In genomic region chr7:102292813-102293798, GRCh38 we compare ENCODE assay signal across 19 cellular contexts. TPM values are rescaled to one million over a fixed set of nuclear protein-coding genes. Genes with fewer than 3 reads are reported as not detected.
DNase-seq lines count a peak whose midpoint lies in the region; ATAC-seq and TF ChIP-seq lines count a peak whose summit lies in the region.
"Had no signal": no experiment of that assay in that cellular context is flagged by ENCODE, and none has a peak within 500 bp of the region (broad histone marks: within the 10 kb centered on the region; RNA-seq: fewer than 3 reads in every experiment).

No MANE protein-coding gene starts in this region.

- no peak for TF ChIP-seq POLR2A in HCT116 (IDR thresholded peaks at IDR 0.05; ENCODE audit: borderline replicate concordance, extremely low read depth, insufficient read depth, insufficient read length)

- intact Hi-C loops in A673 (cut with micrococcal nuclease; ENCODE audit: unreplicated experiment) (no loop called here), HCT116 (cut with micrococcal nuclease) (no loop called here)

- no peaks in the 10 kb centered on the region for H3K9me3 ChIP-seq in A673 (ENCODE audit: low read depth, low read length, poor library complexity, severe bottlenecking)
- H3K9me3 ChIP-seq in HCT116 (ENCODE audit: control insufficient read depth in 1 of 2, insufficient read depth in 1 of 2, low read depth in 1 of 2, low read length in 2 of 2): no peaks in the 10 kb centered on the region
- no peaks in the 10 kb centered on the region for H3K9me3 ChIP-seq in SU-DHL-6 (ENCODE audit: insufficient read depth, low read length)
- H3K9me3 ChIP-seq: right lobe of liver, vagina had no signal

- H3K27ac ChIP-seq in A673 (ENCODE audit: low read depth, low read length, poor library complexity, severe bottlenecking) (no peak overlapping the region), HCT116 (ENCODE audit: low read depth, low read length) (no peak overlapping the region), SU-DHL-6 (ENCODE audit: low read depth, low read length) (peak overlapping the region; percentile 93)
- H3K27ac ChIP-seq: right lobe of liver, vagina had no signal

- H4K20me1 ChIP-seq in HCT116 (ENCODE audit: insufficient read depth) (no peaks in the 10 kb centered on the region), SU-DHL-6 (ENCODE audit: low read depth, low read length) (peaks cover 4% of the 10 kb centered on the region; the same call in 1 of the 2 replicates)

- ATAC-seq in HCT116 (peak; percentile 44; the same call in 1 of the 2 replicates), HG03457 (IDR thresholded peaks at IDR 0.05; ENCODE audit: unreplicated experiment) (no peak)
- ATAC-seq: activated T-cell treated with anti-CD3 and anti-CD28 coated beads, Interleukin-2, amount 50 U/mL, for 72 hours; CD8-positive, alpha-beta T cell; esophagus mucosa; right lobe of liver; T-cell had no signal

- H3K9me2 ChIP-seq in HCT116 (ENCODE audit: insufficient read depth) (no peaks in the 10 kb centered on the region), SU-DHL-6 (replicated peaks; ENCODE audit: insufficient read depth, low read length) (no peaks in the 10 kb centered on the region)

- H3K27me3 ChIP-seq in A673 (replicated peaks; ENCODE audit: insufficient read depth, low read depth, low read length, poor library complexity) (no peaks in the 10 kb centered on the region), HCT116 (ENCODE audit: insufficient read depth, low read length) (no peaks in the 10 kb centered on the region), SU-DHL-6 (ENCODE audit: low read length) (no peaks in the 10 kb centered on the region)
- H3K27me3 ChIP-seq: right lobe of liver, vagina had no signal

- TF ChIP-seq CTCF in A673 (conservative IDR thresholded peaks at IDR 0.05; ENCODE audit: low read depth, low read length): no peak
- TF ChIP-seq CTCF in HCT116 (IDR thresholded peaks at IDR 0.05 in 2 of 3, conservative IDR thresholded peaks at IDR 0.05 in 1 of 3; ENCODE audit: borderline replicate concordance in 1 of 3, insufficient read depth in 1 of 3, low read depth in 2 of 3, low read length in 2 of 3): no peak
- TF ChIP-seq CTCF in SU-DHL-6 (IDR thresholded peaks at IDR 0.05; ENCODE audit: insufficient read depth, low read length, poor library complexity, severe bottlenecking): no peak

- BruUV-seq in A673 (replicated peaks; lab: Mats Ljungman, UMichigan) (no TSS peak), HCT116 (replicated peaks; lab: Mats Ljungman, UMichigan) (no TSS peak)

- CTCF ChIA-PET in A673 (lab: Charles Lee): no interaction called here
- CTCF ChIA-PET in HCT116 (lab: Charles Lee): no interaction called here

- H3K79me2 ChIP-seq in HCT116 (ENCODE audit: insufficient read depth, low read length): no peaks in the 10 kb centered on the region
- peaks cover 88% of the 10 kb centered on the region for H3K79me2 ChIP-seq in SU-DHL-6 (ENCODE audit: insufficient read depth, low read length)

- no peak overlapping the region for H3K4me2 ChIP-seq in HCT116 (ENCODE audit: low read length)
- peak overlapping the region; percentile 88 for H3K4me2 ChIP-seq in SU-DHL-6 (ENCODE audit: low read depth, low read length, poor library complexity, severe bottlenecking)

- RAD21 ChIA-PET in HCT116 (lab: Charles Lee; ENCODE audit: low non-redundant PET in 1 of 2, low total read pairs in 2 of 2, uncharacterized antibody in 2 of 2, unreplicated experiment in 2 of 2): no interaction called here

- H3K4me3 ChIP-seq in A673 (ENCODE audit: low read depth, low read length, poor library complexity, severe bottlenecking): peak overlapping the region; percentile 28
- H3K4me3 ChIP-seq in HCT116 (replicated peaks in 1 of 2; ENCODE audit: low read depth in 1 of 2, low read length in 2 of 2): no peak overlapping the region
- peak overlapping the region; percentile 43 for H3K4me3 ChIP-seq in SU-DHL-6 (ENCODE audit: insufficient read depth, low read length, poor library complexity, severe bottlenecking)
- H3K4me3 ChIP-seq: right lobe of liver, vagina had no signal

- no peak for TF ChIP-seq RAD21 in HCT116 (IDR thresholded peaks at IDR 0.05; ENCODE audit: low read depth)

- DNase-seq in A673 (ENCODE audit: low spot score) (no peak), HCT116 (ENCODE audit: low read depth, low spot score) (no peak), iPS-NIHi7 (ENCODE audit: extremely low spot score) (peak; percentile 74), NCI-H1092 treated with DMSO at 0.1 percent for 48 hours (lab: John Stamatoyannopoulos, UW) (no peak), NCI-H2029 treated with DMSO at 0.1 percent for 48 hours (lab: John Stamatoyannopoulos, UW) (no peak)
- DNase-seq in activated CD4-positive, alpha-beta T cell treated with anti-CD3 and anti-CD28 coated beads for 1 hour: no peak
- DNase-seq: activated CD4-positive, alpha-beta memory T cell treated with anti-CD3 and anti-CD28 coated beads, Interleukin-2, amount 10 ng/mL, durations not matched to agents 7 days and 5 days; activated T-cell treated with anti-CD3 and anti-CD28 coated beads, Interleukin-2, amount 50 U/mL, for 72 hours; dermis blood vessel endothelial cell; DMS79 treated with DMSO at 0.1 percent for 48 hours; mesenchymal stem cell; MV-4-11; right lobe of liver; T-cell had no signal

- peaks cover 81% of the 10 kb centered on the region for H3F3A ChIP-seq in SU-DHL-6 (ENCODE audit: insufficient read depth)

- H2AFZ ChIP-seq in HCT116 (ENCODE audit: low read depth, low read length, poor library complexity, severe bottlenecking) (no peak overlapping the region), SU-DHL-6 (ENCODE audit: low read depth, low read length, severe bottlenecking) (no peak overlapping the region)

- no peak overlapping the region for H3K9ac ChIP-seq in HCT116 (ENCODE audit: low read length)
- peak overlapping the region; percentile 80 for H3K9ac ChIP-seq in SU-DHL-6 (ENCODE audit: low read length)

- POLR2A ChIA-PET in A673 (lab: Charles Lee; ENCODE audit: low non-redundant PET): no interaction called here
- POLR2A ChIA-PET in HCT116 (lab: Charles Lee): no interaction called here

- H3K36me3 ChIP-seq in A673 (ENCODE audit: insufficient read depth, low read length, poor library complexity, severe bottlenecking) (no peaks in the 10 kb centered on the region), HCT116 (ENCODE audit: control insufficient read depth in 1 of 2, insufficient read depth in 2 of 2, low read length in 2 of 2) (no peaks in the 10 kb centered on the region), SU-DHL-6 (ENCODE audit: low read length) (no peaks in the 10 kb centered on the region)
- H3K36me3 ChIP-seq: right lobe of liver, vagina had no signal

- H3K4me1 ChIP-seq in A673 (ENCODE audit: insufficient read depth, low read length, poor library complexity, severe bottlenecking) (peaks cover 8% of the 10 kb centered on the region), HCT116 (ENCODE audit: control insufficient read depth in 1 of 2, insufficient read depth in 2 of 2, low read length in 2 of 2) (peaks cover 8 to 12% of the 10 kb centered on the region in 2 experiments)

TF ChIP-seq in HCT116, 20 proteins besides CTCF, POLR2A, EP300 and RAD21:
- TF ChIP-seq SP1 (IDR thresholded peaks at IDR 0.05; ENCODE audit: low read depth) (no peak), CEBPB (IDR thresholded peaks at IDR 0.05; ENCODE audit: low read depth) (no peak), FOSL1 (IDR thresholded peaks at IDR 0.05; ENCODE audit: low read depth) (no peak), TCF7L2 (IDR thresholded peaks at IDR 0.05; ENCODE audit: borderline replicate concordance, extremely low read depth, insufficient read depth, insufficient read length) (no peak), CBX3 (IDR thresholded peaks at IDR 0.05; ENCODE audit: low read depth) (no peak), MAX (IDR thresholded peaks at IDR 0.05) (no peak), EGR1 (IDR thresholded peaks at IDR 0.05; ENCODE audit: low read depth) (no peak), SRF (IDR thresholded peaks at IDR 0.05; ENCODE audit: low read depth) (no peak)

RNA-seq across cellular contexts. Expression of gene SH2B2, which starts 6.4 kb away (rescaled TPM):
- total RNA-seq in A673 (2021) (8.6 and 11.3 TPM in 2 replicates), HCT116 (2021; ENCODE audit: unreplicated experiment) (11.8 TPM)
- polyA plus RNA-seq in HCT116 (2012): 7.6 and 9.1 TPM in 2 replicates

Comparison
In these comparisons a context has a peak if more than half of its experiments do, and no peak if none do; other contexts are left out.
1. H3K4me3 ChIP-seq: peak in A673 (single experiment) and SU-DHL-6 (single experiment); none in HCT116 (0 of 2).